ENCODE assay signal across 11 cellular contexts in genomic region chr22:36453855-36454378, GRCh38. TPM values are rescaled to one million over a fixed set of nuclear protein-coding genes. Genes with fewer than 3 reads are reported as not detected.
DNase-seq lines count a peak whose midpoint lies in the region; ATAC-seq, FAIRE-seq and TF ChIP-seq lines count a peak whose summit lies in the region.
"Had no signal": no experiment of that assay in that cellular context is flagged by ENCODE, and none has a peak within 500 bp of the region (broad histone marks: within the 10 kb centered on the region; RNA-seq: fewer than 3 reads in every experiment).

No MANE protein-coding gene starts in this region.

- DNase-seq in right lobe of liver = no peak
- no peak for DNase-seq in HepG2 (ENCODE audit: low spot score)
- DNase-seq in body of pancreas = no peak
- DNase-seq in nephron progenitor cell = no peak
- DNase-seq in SK-N-SH = no peak
- DNase-seq in WERI-Rb-1 = no peak
- DNase-seq: BE2C, NCI-H69, T-helper 9 cell had no signal

- H3F3A ChIP-seq in SK-N-SH (replicated peaks; ENCODE audit: insufficient read depth) = peaks cover 7% of the 10 kb centered on the region

- peaks cover 33% of the 10 kb centered on the region for H3K4me1 Mint-ChIP-seq in nephron progenitor cell

- no peaks in the 10 kb centered on the region for H3K27me3 Mint-ChIP-seq in nephron progenitor cell (ENCODE audit: low read depth, poor library complexity)

- H3K36me3 ChIP-seq in right lobe of liver (no peaks in the 10 kb centered on the region), HepG2 (replicated peaks in 1 of 2; ENCODE audit: control insufficient read depth in 1 of 2, insufficient read depth in 2 of 2, low read length in 2 of 2) (no peaks in the 10 kb centered on the region), body of pancreas (replicated peaks in 1 of 2; ENCODE audit: insufficient read depth in 1 of 2, low read depth in 2 of 2) (no peaks in the 10 kb centered on the region), SK-N-SH (replicated peaks in 1 of 2; ENCODE audit: control insufficient read depth in 1 of 2, insufficient read depth in 2 of 2, low read length in 1 of 2) (no peaks in the 10 kb centered on the region), WERI-Rb-1 (no peaks in the 10 kb centered on the region)
- H3K36me3 ChIP-seq: BE2C had no signal

- TF ChIP-seq CTCF in right lobe of liver (IDR thresholded peaks at IDR 0.05) (no peak), HepG2 (CRISPR knock-in tag; IDR thresholded peaks at IDR 0.05) (no peak), body of pancreas (IDR thresholded peaks at IDR 0.05) (no peak), nephron progenitor cell (IDR thresholded peaks at IDR 0.05) (no peak), SK-N-SH (IDR thresholded peaks at IDR 0.05) (no peak), WERI-Rb-1 (IDR thresholded peaks at IDR 0.05; ENCODE audit: low read depth, low read length) (no peak)

- H3K36me3 Mint-ChIP-seq in nephron progenitor cell (ENCODE audit: low read depth) = no peaks in the 10 kb centered on the region

- H3K4me1 ChIP-seq in right lobe of liver (peaks cover 0 to 32% (median 12%) of the 10 kb centered on the region in 4 donors), HepG2 (ENCODE audit: insufficient read depth, low read length) (peaks cover 80% of the 10 kb centered on the region), body of pancreas (peaks cover 71% of the 10 kb centered on the region), SK-N-SH (ENCODE audit: control insufficient read depth in 1 of 2, insufficient read depth in 2 of 2, low read depth in 1 of 2, low read length in 1 of 2) (peaks cover 0 to 8% of the 10 kb centered on the region in 2 experiments; a peak in 1 of 4 replicates)
- H3K4me1 ChIP-seq: BE2C had no signal

- H3K4me3 Mint-ChIP-seq in nephron progenitor cell = peak overlapping the region; percentile 52

- no peak overlapping the region for H3K4me2 ChIP-seq in HepG2 (ENCODE audit: low read depth, low read length)
- H3K4me2 ChIP-seq in SK-N-SH = no peak overlapping the region

- no peak for FAIRE-seq in HepG2 (lab: Jason Lieb, UNC)

- H3K9me3 ChIP-seq in right lobe of liver = no peaks in the 10 kb centered on the region
- no peaks in the 10 kb centered on the region for H3K9me3 ChIP-seq in HepG2 (ENCODE audit: low read length)
- H3K9me3 ChIP-seq in body of pancreas = no peaks in the 10 kb centered on the region
- H3K9me3 ChIP-seq in SK-N-SH = no peaks in the 10 kb centered on the region
- no peaks in the 10 kb centered on the region for H3K9me3 ChIP-seq in WERI-Rb-1 (ENCODE audit: severe bottlenecking)
- H3K9me3 ChIP-seq: BE2C had no signal

- H3K27ac Mint-ChIP-seq in nephron progenitor cell = no peak overlapping the region

- H3K27ac ChIP-seq in right lobe of liver (peak overlapping the region in 2 of 3 donors; percentile 28 to 90), HepG2 (ENCODE audit: extremely low read length, insufficient read depth, low read length) (no peak overlapping the region), body of pancreas (peak overlapping the region in 3 of 4 donors; percentile 91 to 99 (median 95)), SK-N-SH (ENCODE audit: low read depth in 2 of 2, low read length in 1 of 2) (no peak overlapping the region), WERI-Rb-1 (no peak overlapping the region)

- H3K79me2 ChIP-seq in HepG2 (ENCODE audit: insufficient read depth, low read length) (no peaks in the 10 kb centered on the region), SK-N-SH (ENCODE audit: insufficient read depth) (no peaks in the 10 kb centered on the region)

- POLR2A ChIA-PET in HepG2 (lab: Yijun Ruan, JAX) (interaction anchor here (1.4 kb wide), 1 partner anchor 18 kb away, joined by 4 read pairs; no protein-coding TSS in a partner anchor), SK-N-SH (lab: Yijun Ruan, JAX) (interaction anchor here (0.9 kb wide), 1 partner anchor 66 kb away, joined by 3 read pairs; the partner anchor contains the start of gene MYH9)

- TF ChIP-seq RAD21 in HepG2 (CRISPR knock-in tag; IDR thresholded peaks at IDR 0.05) (no peak), SK-N-SH (IDR thresholded peaks at IDR 0.05; ENCODE audit: low read length) (no peak)

- H2AFZ ChIP-seq in HepG2 (ENCODE audit: low read length) (no peak overlapping the region), SK-N-SH (ENCODE audit: low read depth) (no peak overlapping the region)

- BruUV-seq in HepG2 (replicated peaks; lab: Mats Ljungman, UMichigan) = no TSS peak

- no peaks in the 10 kb centered on the region for H3K9me3 Mint-ChIP-seq in nephron progenitor cell

- in situ Hi-C loops in HepG2 (cut with HindIII; ENCODE audit: extremely low pct_ligation_motif_present, low pct_unique_long_range_greater_than_20kb) = no loop called here

- ATAC-seq in right lobe of liver (no peak), HepG2 (no peak), body of pancreas (no peak), GM21717 (IDR thresholded peaks at IDR 0.05; ENCODE audit: unreplicated experiment) (no peak), GM21529 (IDR thresholded peaks at IDR 0.05; ENCODE audit: unreplicated experiment) (no peak)

- TF ChIP-seq POLR2A in right lobe of liver (IDR thresholded peaks at IDR 0.05) = no peak
- no peak for TF ChIP-seq POLR2A in HepG2 (IDR thresholded peaks at IDR 0.05; ENCODE audit: insufficient read depth in 1 of 2, low read depth in 2 of 2, low read length in 2 of 2)
- no peak for TF ChIP-seq POLR2A in body of pancreas (IDR thresholded peaks at IDR 0.05)

- TF ChIP-seq EP300 in HepG2 (IDR thresholded peaks at IDR 0.05; ENCODE audit: low read depth in 2 of 2, low read length in 2 of 2) (no peak), HepG2 (CRISPR knock-in tag; IDR thresholded peaks at IDR 0.05; ENCODE audit: borderline replicate concordance) (no peak), SK-N-SH (IDR thresholded peaks at IDR 0.05; ENCODE audit: borderline replicate concordance in 1 of 2, low read depth in 1 of 2, low read length in 1 of 2) (no peak)

- CTCF ChIA-PET in HepG2 (lab: Yijun Ruan, JAX; ENCODE audit: low intra/inter-chr PET ratio, low total read pairs) = no interaction called here
- CTCF ChIA-PET in SK-N-SH (lab: Yijun Ruan, JAX) = interaction anchor here (5.9 kb wide), 1 partner anchor 153 kb away, joined by 26 read pairs; no protein-coding TSS in a partner anchor

- no peaks in the 10 kb centered on the region for H3K9me2 ChIP-seq in SK-N-SH

- intact Hi-C loops in right lobe of liver (cut with DNase I) = no loop called here
- intact Hi-C loops in HepG2 (cut with micrococcal nuclease; ENCODE audit: unreplicated experiment) = no loop called here
- intact Hi-C loops in body of pancreas (cut with DNase I) = no loop called here

- H3K9ac ChIP-seq in HepG2 (ENCODE audit: insufficient read depth, low read depth, low read length) (no peak overlapping the region), SK-N-SH (no peak overlapping the region)

- no peak overlapping the region for H3K4me3 ChIP-seq in right lobe of liver
- H3K4me3 ChIP-seq in HepG2 (replicated peaks in 1 of 3; ENCODE audit: insufficient read depth in 1 of 3, low read depth in 2 of 3, low read length in 3 of 3) = no peak overlapping the region
- no peak overlapping the region for H3K4me3 ChIP-seq in body of pancreas
- H3K4me3 ChIP-seq in SK-N-SH (ENCODE audit: low read depth in 2 of 2, low read length in 1 of 2) = no peak overlapping the region
- no peak overlapping the region for H3K4me3 ChIP-seq in WERI-Rb-1 (ENCODE audit: low read depth, low read length)

- WGBS in right lobe of liver (ENCODE audit: insufficient coverage, low coverage, low lambda C conversion rate, missing lambda C conversion rate) = 100% methylated on average over 1 of the region's 16 CpGs
- WGBS in HepG2 (ENCODE audit: low lambda C conversion rate) = 84% methylated on average over 15 of the region's 16 CpGs
- 93 to 97% methylated on average over 10 to 16 of the region's 16 CpGs for WGBS in body of pancreas, 2 donors
- WGBS in SK-N-SH (ENCODE audit: low lambda C conversion rate) = 99% methylated on average over 6 of the region's 16 CpGs

- H3K27me3 ChIP-seq in right lobe of liver (no peaks in the 10 kb centered on the region), HepG2 (ENCODE audit: control insufficient read depth in 1 of 2, insufficient read depth in 2 of 2, low read length in 2 of 2) (no peaks in the 10 kb centered on the region; a peak in 1 of 5 replicates), body of pancreas (no peaks in the 10 kb centered on the region), SK-N-SH (ENCODE audit: insufficient read depth) (no peaks in the 10 kb centered on the region), WERI-Rb-1 (ENCODE audit: insufficient read depth, low read depth, severe bottlenecking) (no peaks in the 10 kb centered on the region)
- H3K27me3 ChIP-seq: BE2C had no signal

- H4K20me1 ChIP-seq in HepG2 (ENCODE audit: insufficient read depth, low read length) (no peaks in the 10 kb centered on the region), SK-N-SH (ENCODE audit: insufficient read depth) (no peaks in the 10 kb centered on the region)

RNA-seq across cellular contexts. Expression of gene TXN2, which starts 27.5 kb away (rescaled TPM):
- total RNA-seq in right lobe of liver = 10 to 100 TPM; 56.0 to 94.8 (median 67.2) TPM
- 41.4 and 61.4 TPM in 2 replicates for total RNA-seq in HepG2 (2016; rRNA removed; fragmentation: Illumina TruSeq; extraction: Trizol)
- total RNA-seq in HepG2 (2016; cell fraction: cytosol; rRNA removed; fragmentation: Illumina TruSeq; extraction: Trizol; ENCODE audit: low read depth) = 25.1 and 26.3 TPM in 2 replicates
- 43.5 and 58.4 TPM in 2 replicates for total RNA-seq in HepG2 (2016; cell fraction: insoluble cytoplasmic fraction; rRNA removed; fragmentation: Illumina TruSeq; extraction: Trizol)
- 41.6 and 41.7 TPM in 2 replicates for total RNA-seq in HepG2 (2016; cell fraction: membrane; rRNA removed; fragmentation: Illumina TruSeq; extraction: Trizol)
- 22.3 and 24.9 TPM in 2 replicates for total RNA-seq in HepG2 (2016; cell fraction: nucleus; rRNA removed; fragmentation: Illumina TruSeq; extraction: Trizol)
- polyA plus RNA-seq in HepG2 (2011; rRNA removed) = 109 and 110 TPM in 2 replicates
- polyA plus RNA-seq in HepG2 (2011; cell fraction: cytosol; rRNA removed) = 154 and 163 TPM in 2 replicates
- 73.0 and 74.6 TPM in 2 replicates for polyA plus RNA-seq in HepG2 (2011; cell fraction: nucleus; rRNA removed)
- polyA plus RNA-seq in HepG2 (2012) = 58.3 and 59.9 TPM in 2 replicates
- 60.8 and 72.4 TPM in 2 replicates for polyA plus RNA-seq in HepG2 (2016; cell fraction: cytosol; fragmentation: Illumina TruSeq; extraction: Trizol; ENCODE audit: low read depth)
- polyA plus RNA-seq in HepG2 (2016; cell fraction: insoluble cytoplasmic fraction; fragmentation: Illumina TruSeq; extraction: Trizol; ENCODE audit: low read depth) = 152 and 166 TPM in 2 replicates
- polyA plus RNA-seq in HepG2 (2016; cell fraction: membrane; fragmentation: Illumina TruSeq; extraction: Trizol; ENCODE audit: low read depth) = 76.6 and 79.8 TPM in 2 replicates
- polyA plus RNA-seq in HepG2 (2016; cell fraction: nucleus; fragmentation: Illumina TruSeq; extraction: Trizol; ENCODE audit: insufficient read depth, low read depth) = 71.7 and 73.1 TPM in 2 replicates
- 73.8 and 91.5 TPM in 2 replicates for polyA minus RNA-seq in HepG2 (2011; rRNA and poly(A)+ RNA removed; ENCODE audit: low replicate concordance)
- 34.7 and 35.7 TPM in 2 replicates for polyA minus RNA-seq in HepG2 (2011; cell fraction: cytosol; rRNA and poly(A)+ RNA removed)
- polyA minus RNA-seq in HepG2 (2011; cell fraction: nucleus; rRNA and poly(A)+ RNA removed) = 19.7 and 25.7 TPM in 2 replicates
- 10 to 100 TPM; 27.0 to 44.5 TPM for total RNA-seq in body of pancreas
- 251 and 284 TPM in 2 replicates for polyA plus RNA-seq in SK-N-SH (2012; rRNA removed)
- polyA plus RNA-seq in SK-N-SH (2012; cell fraction: cytosol; rRNA removed) = 212 and 258 TPM in 2 replicates
- polyA plus RNA-seq in SK-N-SH (2012; cell fraction: nucleus; rRNA removed) = 151 and 162 TPM in 2 replicates

RNA-seq across cellular contexts. Expression of gene FOXRED2, which starts 52.9 kb away (rescaled TPM):
- total RNA-seq in right lobe of liver = 10 to 100 TPM in 4 of 6 experiments, 1 to 10 TPM in 2; 9.6 to 14.0 (median 11.8) TPM
- total RNA-seq in HepG2 (2016; rRNA removed; fragmentation: Illumina TruSeq; extraction: Trizol) = 20.8 and 28.1 TPM in 2 replicates
- 7.3 and 8.2 TPM in 2 replicates for total RNA-seq in HepG2 (2016; cell fraction: cytosol; rRNA removed; fragmentation: Illumina TruSeq; extraction: Trizol; ENCODE audit: low read depth)
- total RNA-seq in HepG2 (2016; cell fraction: insoluble cytoplasmic fraction; rRNA removed; fragmentation: Illumina TruSeq; extraction: Trizol) = 20.3 and 27.3 TPM in 2 replicates
- 21.0 and 23.1 TPM in 2 replicates for total RNA-seq in HepG2 (2016; cell fraction: membrane; rRNA removed; fragmentation: Illumina TruSeq; extraction: Trizol)
- 36.0 and 41.8 TPM in 2 replicates for total RNA-seq in HepG2 (2016; cell fraction: nucleus; rRNA removed; fragmentation: Illumina TruSeq; extraction: Trizol)
- polyA plus RNA-seq in HepG2 (2011; rRNA removed) = 8.6 and 9.3 TPM in 2 replicates
- 6.1 and 7.7 TPM in 2 replicates for polyA plus RNA-seq in HepG2 (2011; cell fraction: cytosol; rRNA removed)
- 13.7 and 15.2 TPM in 2 replicates for polyA plus RNA-seq in HepG2 (2011; cell fraction: nucleus; rRNA removed)
- polyA plus RNA-seq in HepG2 (2012) = 14.0 and 17.1 TPM in 2 replicates
- polyA plus RNA-seq in HepG2 (2016; cell fraction: cytosol; fragmentation: Illumina TruSeq; extraction: Trizol; ENCODE audit: low read depth) = 4.4 and 4.5 TPM in 2 replicates
- 24.5 and 29.9 TPM in 2 replicates for polyA plus RNA-seq in HepG2 (2016; cell fraction: insoluble cytoplasmic fraction; fragmentation: Illumina TruSeq; extraction: Trizol; ENCODE audit: low read depth)
- 14.7 and 14.9 TPM in 2 replicates for polyA plus RNA-seq in HepG2 (2016; cell fraction: membrane; fragmentation: Illumina TruSeq; extraction: Trizol; ENCODE audit: low read depth)
- 46.8 and 52.4 TPM in 2 replicates for polyA plus RNA-seq in HepG2 (2016; cell fraction: nucleus; fragmentation: Illumina TruSeq; extraction: Trizol; ENCODE audit: insufficient read depth, low read depth)
- polyA minus RNA-seq in HepG2 (2011; rRNA and poly(A)+ RNA removed; ENCODE audit: low replicate concordance) = 15.6 and 23.7 TPM in 2 replicates
- polyA minus RNA-seq in HepG2 (2011; cell fraction: cytosol; rRNA and poly(A)+ RNA removed) = 11.4 and 13.1 TPM in 2 replicates
- 8.6 and 10.9 TPM in 2 replicates for polyA minus RNA-seq in HepG2 (2011; cell fraction: nucleus; rRNA and poly(A)+ RNA removed)
- total RNA-seq in body of pancreas = 1 to 10 TPM; 2.0 to 4.9 TPM
- 4.3 and 7.9 TPM in 2 replicates for polyA plus RNA-seq in SK-N-SH (2012; rRNA removed)
- 4.6 and 6.9 TPM in 2 replicates for polyA plus RNA-seq in SK-N-SH (2012; cell fraction: cytosol; rRNA removed)
- 6.2 and 6.6 TPM in 2 replicates for polyA plus RNA-seq in SK-N-SH (2012; cell fraction: nucleus; rRNA removed)

Comparison
In these comparisons a context has a peak if more than half of its experiments do, and no peak if none do; other contexts are left out.
1. H3K27ac ChIP-seq: peak in right lobe of liver (2 of 3) and body of pancreas (3 of 4); none in HepG2 (single experiment), SK-N-SH (0 of 2) and WERI-Rb-1 (single experiment).